ENCODE assay signal across 20 cellular contexts in the genomic region with DNA sequence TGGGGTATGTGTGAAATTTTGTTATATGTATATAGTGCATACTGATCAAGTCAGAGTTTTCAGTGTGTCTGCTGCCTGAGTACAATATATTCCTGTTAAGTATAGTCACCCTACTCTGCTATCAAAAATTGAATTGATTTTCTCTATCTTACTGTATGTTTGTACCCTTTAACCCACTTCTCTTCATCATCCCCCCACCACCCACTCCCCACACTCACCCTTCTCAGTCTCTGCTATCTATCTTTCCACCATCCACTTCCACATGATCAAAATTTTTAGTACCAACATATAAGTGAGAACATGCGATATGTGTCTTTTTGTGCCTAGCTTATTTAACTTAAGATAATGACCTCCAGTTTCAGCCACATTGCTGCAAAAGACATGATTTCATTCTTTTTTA. TPM values are rescaled to one million over a fixed set of nuclear protein-coding genes. Genes with fewer than 3 reads are reported as not detected.
DNase-seq lines count a peak whose midpoint lies in the region; ATAC-seq and TF ChIP-seq lines count a peak whose summit lies in the region.
"Had no signal": no experiment of that assay in that cellular context is flagged by ENCODE, and none has a peak within 500 bp of the region (broad histone marks: within the 10 kb centered on the region; RNA-seq: fewer than 3 reads in every experiment).

No MANE protein-coding gene starts in this region.

- H3K4me3 ChIP-seq in H7 (ENCODE audit: insufficient read depth, low read depth, low read length), result no peak overlapping the region
- H3K4me3 ChIP-seq: coronary artery, gastroesophageal sphincter, left lung had no signal

- H3K27me3 Mint-ChIP-seq in T-cell, result no peaks in the 10 kb centered on the region
- no peaks in the 10 kb centered on the region for H3K27me3 Mint-ChIP-seq in activated naive CD8-positive, alpha-beta T cell treated with anti-CD3 and anti-CD28 coated beads, Interleukin-2, amount 50 U/mL, for 24 hours

- no peaks in the 10 kb centered on the region for H3K36me3 ChIP-seq in H7 (replicated peaks; ENCODE audit: control insufficient read depth, insufficient read depth, low read length)
- H3K36me3 ChIP-seq: gastroesophageal sphincter, left lung had no signal

- no peaks in the 10 kb centered on the region for H3K9me3 Mint-ChIP-seq in T-cell
- H3K9me3 Mint-ChIP-seq in activated naive CD8-positive, alpha-beta T cell treated with anti-CD3 and anti-CD28 coated beads, Interleukin-2, amount 50 U/mL, for 24 hours, result no peaks in the 10 kb centered on the region

- no peak for ATAC-seq in T-cell (replicated peaks in 1 of 4)
- ATAC-seq in activated naive CD8-positive, alpha-beta T cell treated with anti-CD3 and anti-CD28 coated beads, Interleukin-2, amount 50 U/mL, for 24 hours, result peak; percentile 7
- ATAC-seq in stimulated activated naive CD8-positive, alpha-beta T cell treated with anti-CD3 and anti-CD28 coated beads, Interleukin-15, Interleukin-2, amounts not matched to agents 100 U/mL and 50 U/mL, for 24 hours, result peak; percentile 8
- ATAC-seq: activated CD4-positive, CD25-positive, alpha-beta regulatory T cell treated with anti-CD3 and anti-CD28 coated beads, Interleukin-2, amount 50 U/mL, for 24 hours; gastroesophageal sphincter; left lung had no signal

- H3K27me3 ChIP-seq in H7 (ENCODE audit: control insufficient read depth, insufficient read depth, low read length), result no peaks in the 10 kb centered on the region
- H3K27me3 ChIP-seq: gastroesophageal sphincter, left lung had no signal

- peak overlapping the region; percentile 93 to 99 (median 98) for H3K4me3 Mint-ChIP-seq in T-cell
- H3K4me3 Mint-ChIP-seq in activated naive CD8-positive, alpha-beta T cell treated with anti-CD3 and anti-CD28 coated beads, Interleukin-2, amount 50 U/mL, for 24 hours, result peak overlapping the region; percentile 84

- in situ Hi-C loops in GM13977 (cut with MboI; ENCODE audit: low pct_unique_long_range_greater_than_20kb, low sequenced_read_pairs, unreplicated experiment), result no loop called here

- POLR2A ChIA-PET in T-cell (lab: Charles Lee), result interaction anchor here in 1 of 2 donors (0.6 kb wide), 1 partner anchor 92 kb away, joined by 3 read pairs; no protein-coding TSS in a partner anchor

- no peak for TF ChIP-seq CTCF in GM13977 (IDR thresholded peaks at IDR 0.05; ENCODE audit: extremely low read depth, insufficient read depth, missing control alignments)

- peak overlapping the region; percentile 99 for H3K27ac Mint-ChIP-seq in T-cell
- peak overlapping the region; percentile 90 for H3K27ac Mint-ChIP-seq in activated naive CD8-positive, alpha-beta T cell treated with anti-CD3 and anti-CD28 coated beads, Interleukin-2, amount 50 U/mL, for 24 hours

- H3K4me1 Mint-ChIP-seq in T-cell, result peaks cover 66 to 91% (median 83%) of the 10 kb centered on the region in 3 donors
- H3K4me1 Mint-ChIP-seq in activated naive CD8-positive, alpha-beta T cell treated with anti-CD3 and anti-CD28 coated beads, Interleukin-2, amount 50 U/mL, for 24 hours, result peaks cover 91% of the 10 kb centered on the region

- peaks cover 52% of the 10 kb centered on the region for H3K36me3 Mint-ChIP-seq in T-cell
- peaks cover 22% of the 10 kb centered on the region for H3K36me3 Mint-ChIP-seq in activated naive CD8-positive, alpha-beta T cell treated with anti-CD3 and anti-CD28 coated beads, Interleukin-2, amount 50 U/mL, for 24 hours (ENCODE audit: low read depth)

- CTCF ChIA-PET in T-cell (lab: Charles Lee), result interaction anchor here in 1 of 2 donors (2.7 kb wide), 1 partner anchor 32 kb away, joined by 11 read pairs; no protein-coding TSS in a partner anchor

- peak; percentile 53 for DNase-seq in activated naive CD4-positive, alpha-beta T cell treated with Interleukin-2 at 50 U/mL for 16 hours
- no peak for DNase-seq in activated naive CD4-positive, alpha-beta T cell (lab: John Stamatoyannopoulos, UW)
- DNase-seq in T-cell (no peak), H7 (no peak), GM13977 (ENCODE audit: low spot score) (no peak), SIG-M5 treated with dmso at 0.1 percent for 504 hours (lab: John Stamatoyannopoulos, UW; ENCODE audit: unreplicated experiment) (no peak)
- DNase-seq in activated naive CD8-positive, alpha-beta T cell treated with anti-CD3 and anti-CD28 coated beads, Interleukin-2, amount 50 U/mL, for 24 hours, result no peak
- DNase-seq in stimulated activated naive CD8-positive, alpha-beta T cell treated with anti-CD3 and anti-CD28 coated beads, Interleukin-15, Interleukin-2, amounts not matched to agents 100 U/mL and 50 U/mL, for 24 hours, result no peak
- DNase-seq: Calu3; erythroblast; GDM1; left lung; NCI-H1694; NCI-H2227 treated with DMSO at 0.1 percent for 48 hours; NK-92 treated with Interleukin-12 subunit alpha and Interleukin-12 subunit beta, amount 100 ng/mL, for 24 hours had no signal

RNA-seq across cellular contexts. Expression of a gene that starts 4.2 kb away (rescaled TPM):
- 100 to 1,000 TPM in 3 of 5 donors, 10 to 100 TPM in 2; 95.4 to 127 (median 101) TPM for total RNA-seq in T-cell
- total RNA-seq in H7 (2014; rRNA removed; shearing (Covaris generic)), result 0.24 TPM in 1 of 2 replicates, not detected in the other
- total RNA-seq: Calu3, M059J, skeletal muscle tissue had no signal

Comparison
In these comparisons a context has a peak if more than half of its experiments do, and no peak if none do; other contexts are left out.
1. ATAC-seq: peak in activated naive CD8-positive, alpha-beta T cell treated with anti-CD3 and anti-CD28 coated beads, Interleukin-2, amount 50 U/mL, for 24 hours (single experiment) and stimulated activated naive CD8-positive, alpha-beta T cell treated with anti-CD3 and anti-CD28 coated beads, Interleukin-15, Interleukin-2, amounts not matched to agents 100 U/mL and 50 U/mL, for 24 hours (single experiment); none in T-cell (0 of 4).
2. RNA of a gene that starts 4.2 kb away (total RNA-seq): 95.4 to 127 TPM in T-cell; 0.24 TPM in H7; every median in the first group is over 10 times any median in the second.